Comparison of ENCODE assay signal across 8 cellular contexts in genomic region chr7:73605601-73606220, GRCh38. TPM values are rescaled to one million over a fixed set of nuclear protein-coding genes. Genes with fewer than 3 reads are reported as not detected.
"Had no signal": no experiment of that assay in that cellular context is flagged by ENCODE, and none has a peak within 500 bp of the region (broad histone marks: within the 10 kb centered on the region; RNA-seq: fewer than 3 reads in every experiment).

No MANE protein-coding gene starts in this region.

- H3K4me3 ChIP-seq: GM23338 had no signal

- FAIRE-seq: H1, H54, HTR-8/SVneo had no signal

- ATAC-seq: GM23338 had no signal

- DNase-seq: H9, HCEC 1CT, KG1 had no signal

- H2AFZ ChIP-seq: GM23338 had no signal

- H3K4me2 ChIP-seq: GM23338 had no signal

RNA-seq across cellular contexts. Expression of gene MLXIPL, which starts 18.6 kb away (rescaled TPM):
- polyA plus RNA-seq: IgD-negative memory B cell had no signal
